In the genomic region with DNA sequence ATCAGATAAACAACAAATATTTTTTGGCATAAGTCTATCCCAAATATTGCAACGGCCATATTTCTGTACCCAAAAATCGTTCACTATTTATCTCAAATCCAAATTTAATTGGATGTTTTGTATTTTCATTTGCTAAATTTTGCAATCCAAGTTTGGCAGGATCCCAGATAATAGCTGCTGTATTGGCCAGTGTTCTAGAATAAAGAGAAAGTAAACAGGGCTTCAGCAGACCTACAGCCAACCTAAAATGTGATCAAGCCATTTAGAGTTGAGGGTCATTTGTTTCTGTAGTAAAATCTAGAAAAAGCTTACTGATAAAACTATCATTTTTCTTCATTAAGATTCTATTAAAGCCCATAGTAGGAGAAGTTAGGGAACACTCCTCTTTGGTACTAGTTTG, we compare ENCODE assay signal across 15 cellular contexts.
DNase-seq lines count a peak whose midpoint lies in the region; ATAC-seq and TF ChIP-seq lines count a peak whose summit lies in the region.
"Had no signal": no experiment of that assay in that cellular context is flagged by ENCODE, and none has a peak within 500 bp of the region (broad histone marks: within the 10 kb centered on the region; RNA-seq: fewer than 3 reads in every experiment).

No MANE protein-coding gene starts in this region.

- H3K9ac ChIP-seq in mesenchymal stem cell (ENCODE audit: low read length) = no peak overlapping the region

- H3K36me3 ChIP-seq in left ventricle myocardium inferior (no peaks in the 10 kb centered on the region), aorta (ENCODE audit: control insufficient read depth in 1 of 2, insufficient read depth in 2 of 2, low read length in 1 of 2) (no peaks in the 10 kb centered on the region), mesenchymal stem cell (ENCODE audit: control insufficient read depth in 1 of 2, insufficient read depth in 2 of 2, low read depth in 1 of 2, low read length in 2 of 2) (no peaks in the 10 kb centered on the region)

- no peak overlapping the region for H3K14ac ChIP-seq in mesenchymal stem cell (ENCODE audit: low read length in 2 of 2)

- H3K18ac ChIP-seq in mesenchymal stem cell (ENCODE audit: low read depth in 1 of 2, low read length in 2 of 2) = no peak overlapping the region

- no peak overlapping the region for H2BK12ac ChIP-seq in mesenchymal stem cell (ENCODE audit: low read length in 2 of 2)

- H3K4me1 ChIP-seq in left ventricle myocardium inferior (no peaks in the 10 kb centered on the region), aorta (ENCODE audit: control insufficient read depth in 1 of 2, insufficient read depth in 2 of 2, low read length in 2 of 2) (no peaks in the 10 kb centered on the region), mesenchymal stem cell (ENCODE audit: control insufficient read depth, insufficient read depth, low read depth, low read length) (no peaks in the 10 kb centered on the region)

- intact Hi-C loops in Right ventricle myocardium superior (cut with DNase I) (no loop called here), left ventricle myocardium inferior (cut with micrococcal nuclease) (no loop called here), aorta (cut with DNase I) (no loop called here)

- no peaks in the 10 kb centered on the region for H3K79me1 ChIP-seq in mesenchymal stem cell (replicated peaks; ENCODE audit: low read length, poor library complexity, severe bottlenecking)

- no peak overlapping the region for H4K8ac ChIP-seq in mesenchymal stem cell (ENCODE audit: low read length)

- no peaks in the 10 kb centered on the region for H3K9me3 ChIP-seq in left ventricle myocardium inferior (replicated peaks)
- H3K9me3 ChIP-seq in aorta (ENCODE audit: control insufficient read depth, low read length) = no peaks in the 10 kb centered on the region
- no peaks in the 10 kb centered on the region for H3K9me3 ChIP-seq in mesenchymal stem cell (ENCODE audit: control insufficient read depth, low read length)

- no peak overlapping the region for H2AK5ac ChIP-seq in mesenchymal stem cell (ENCODE audit: low read length, severe bottlenecking)

- no peaks in the 10 kb centered on the region for H3K27me3 ChIP-seq in left ventricle myocardium inferior (ENCODE audit: low read depth)
- no peaks in the 10 kb centered on the region for H3K27me3 ChIP-seq in aorta (ENCODE audit: control insufficient read depth in 1 of 2, insufficient read depth in 2 of 2, low read length in 1 of 2)
- no peaks in the 10 kb centered on the region for H3K27me3 ChIP-seq in mesenchymal stem cell (ENCODE audit: control insufficient read depth in 1 of 2, insufficient read depth in 1 of 2, low read length in 2 of 2)

- H3K4me3 ChIP-seq in left ventricle myocardium inferior (no peak overlapping the region), choroid plexus epithelial cell (ENCODE audit: low read depth, low read length) (no peak overlapping the region), fibroblast of pulmonary artery (replicated peaks; ENCODE audit: low read depth, low read length) (no peak overlapping the region), aorta (ENCODE audit: low read length in 2 of 2) (no peak overlapping the region), mesenchymal stem cell (ENCODE audit: insufficient read depth in 1 of 2, low read depth in 1 of 2, low read length in 2 of 2) (no peak overlapping the region)
- H3K4me3 ChIP-seq: GM12878 had no signal

- no peak overlapping the region for H2BK15ac ChIP-seq in mesenchymal stem cell (ENCODE audit: low read depth, poor library complexity, severe bottlenecking)

- H3K27ac ChIP-seq in left ventricle myocardium inferior (replicated peaks) = no peak overlapping the region
- no peak overlapping the region for H3K27ac ChIP-seq in aorta (ENCODE audit: low read depth in 1 of 2, low read length in 2 of 2)
- no peak overlapping the region for H3K27ac ChIP-seq in mesenchymal stem cell (ENCODE audit: low read length, poor library complexity, severe bottlenecking)

- no peak overlapping the region for H3K23ac ChIP-seq in mesenchymal stem cell (ENCODE audit: low read length in 2 of 2)

- no peak overlapping the region for H2BK5ac ChIP-seq in mesenchymal stem cell (ENCODE audit: low read depth, low read length, poor library complexity, severe bottlenecking)

- TF ChIP-seq CTCF in left ventricle myocardium inferior (IDR thresholded peaks at IDR 0.05; ENCODE audit: borderline replicate concordance) = no peak
- no peak for TF ChIP-seq CTCF in choroid plexus epithelial cell (conservative IDR thresholded peaks at IDR 0.05; ENCODE audit: low read depth, low read length)
- no peak for TF ChIP-seq CTCF in fibroblast of pulmonary artery (IDR thresholded peaks at IDR 0.05; ENCODE audit: low read length, missing control alignments)

- no peak overlapping the region for H2AFZ ChIP-seq in mesenchymal stem cell (ENCODE audit: low read depth, low read length)

- no peak for DNase-seq in Right ventricle myocardium superior
- no peak for DNase-seq in left ventricle myocardium inferior
- peak; percentile 21 for DNase-seq in choroid plexus epithelial cell (ENCODE audit: low read depth)
- peak; percentile 30 for DNase-seq in fibroblast of pulmonary artery (ENCODE audit: low read depth)
- no peak for DNase-seq in aorta
- no peak for DNase-seq in mesenchymal stem cell
- no peak for DNase-seq in NCI-H510A (lab: John Stamatoyannopoulos, UW)
- DNase-seq in dermis blood vessel endothelial cell = no peak
- DNase-seq: ACHN; C1 segment of cervical spinal cord; CD4-positive, alpha-beta memory T cell; DMS79; HCEC 1CT; HFFc6 had no signal

- WGBS in aorta, 2 donors = 64 to 77% methylated on average over 2 of the region's 2 CpGs
- WGBS in mesenchymal stem cell = 80% methylated on average over 1 of the region's 2 CpGs

- H3K4ac ChIP-seq in mesenchymal stem cell (ENCODE audit: low read depth in 1 of 2, low read length in 2 of 2) = no peak overlapping the region

- ATAC-seq in Right ventricle myocardium superior (ENCODE audit: poor library complexity) = peak; percentile 31
- peak; percentile 50 for ATAC-seq in aorta (ENCODE audit: low FRiP score)
- ATAC-seq: GM12878 had no signal

- no peak overlapping the region for H2BK120ac ChIP-seq in mesenchymal stem cell (ENCODE audit: low read depth, low read length)

- no peak overlapping the region for H3K4me2 ChIP-seq in mesenchymal stem cell (ENCODE audit: low read length, poor library complexity, severe bottlenecking)

- H4K91ac ChIP-seq in mesenchymal stem cell (ENCODE audit: low read length) = no peak overlapping the region

Comparison
In these comparisons a context has a peak if more than half of its experiments do, and no peak if none do; other contexts are left out.
1. DNase-seq: peak in choroid plexus epithelial cell (single experiment) and fibroblast of pulmonary artery (single experiment); none in Right ventricle myocardium superior (single experiment), left ventricle myocardium inferior (single experiment), aorta (0 of 2), mesenchymal stem cell (single experiment), NCI-H510A (single experiment) and dermis blood vessel endothelial cell (single experiment).